In genomic region chr13:74770361-74770760, GRCh38 we compare ENCODE assay signal across 16 cellular contexts.
DNase-seq lines count a peak whose midpoint lies in the region; FAIRE-seq and TF ChIP-seq lines count a peak whose summit lies in the region.
"Had no signal": no experiment of that assay in that cellular context is flagged by ENCODE, and none has a peak within 500 bp of the region (broad histone marks: within the 10 kb centered on the region; RNA-seq: fewer than 3 reads in every experiment).

No MANE protein-coding gene starts in this region.

- no peaks in the 10 kb centered on the region for H3K9me3 ChIP-seq in AG04450 (ENCODE audit: control insufficient read depth, insufficient read depth, low read length)
- H3K9me3 ChIP-seq in stomach = no peaks in the 10 kb centered on the region
- H3K9me3 ChIP-seq in suprapubic skin = no peaks in the 10 kb centered on the region

- TF ChIP-seq POLR2A in stomach (IDR thresholded peaks at IDR 0.05) (no peak), suprapubic skin (IDR thresholded peaks at IDR 0.05) (no peak)

- H3K36me3 ChIP-seq in stomach = no peaks in the 10 kb centered on the region
- no peaks in the 10 kb centered on the region for H3K36me3 ChIP-seq in suprapubic skin

- H3K27ac ChIP-seq in AG04450 (ENCODE audit: low read depth, low read length) (peak overlapping the region; percentile 35), stomach (no peak overlapping the region), suprapubic skin (no peak overlapping the region)

- FAIRE-seq in HTR-8/SVneo (lab: Jason Lieb, UNC) = no peak
- FAIRE-seq: K562 had no signal

- H3K27me3 ChIP-seq in AG04450 (ENCODE audit: control insufficient read depth, insufficient read depth, low read length) = no peaks in the 10 kb centered on the region
- H3K27me3 ChIP-seq in stomach = no peaks in the 10 kb centered on the region
- H3K27me3 ChIP-seq in suprapubic skin = no peaks in the 10 kb centered on the region

- H3K4me1 ChIP-seq in stomach (no peaks in the 10 kb centered on the region), suprapubic skin (no peaks in the 10 kb centered on the region)

- peaks cover 32% of the 10 kb centered on the region for H3K4me1 Mint-ChIP-seq in chondrocyte (ENCODE audit: low read depth)
- H3K4me1 Mint-ChIP-seq: CD4-positive, CD25-positive, alpha-beta regulatory T cell; stimulated activated effector memory CD8-positive, alpha-beta T cell treated with anti-CD3 and anti-CD28 coated beads, Interleukin-12 subunit alpha, Interleukin-12 subunit beta, amount 100 ng/mL, for 72 hours had no signal

- intact Hi-C loops in stomach (cut with DNase I; ENCODE audit: low total_unique reads) = no loop called here

- no peak for TF ChIP-seq EP300 in stomach (IDR thresholded peaks at IDR 0.05)
- TF ChIP-seq EP300 in suprapubic skin (IDR thresholded peaks at IDR 0.05) = no peak

- H3K4me3 ChIP-seq in AG04450 (ENCODE audit: low read depth, low read length) = no peak overlapping the region
- H3K4me3 ChIP-seq in stomach = no peak overlapping the region
- H3K4me3 ChIP-seq in suprapubic skin = no peak overlapping the region
- H3K4me3 ChIP-seq: K562 had no signal

- H3K27me3 Mint-ChIP-seq in chondrocyte (ENCODE audit: low read depth) = no peaks in the 10 kb centered on the region

- DNase-seq in AG04450 (ENCODE audit: low read depth, low spot score) (peak; percentile 46), HTR-8/SVneo (ENCODE audit: insufficient read length, low spot score) (peak; percentile 4), chondrocyte (ENCODE audit: low spot score) (no peak), kidney tubule cell (ENCODE audit: low spot score) (peak; percentile 76), NCI-H1436 treated with DMSO at 0.1 percent for 48 hours (lab: John Stamatoyannopoulos, UW) (no peak), stomach (no peak), suprapubic skin (ENCODE audit: low spot score in 2 of 2) (no peak)
- no peak for DNase-seq in activated CD4-positive, alpha-beta T cell treated with anti-CD3 and anti-CD28 coated beads for 1 hour
- DNase-seq: activated T-cell treated with anti-CD3 and anti-CD28 coated beads for 4 hours; CD4-positive, CD25-positive, alpha-beta regulatory T cell; effector memory CD4-positive, alpha-beta T cell; NCI-H187 treated with DMSO at 0.1 percent for 48 hours; occipital lobe; stimulated activated CD4-positive, alpha-beta T cell treated with anti-CD3 and anti-CD28 coated beads, Interleukin-2, amount 100 ng/mL, for 24 hours had no signal

- peak overlapping the region; percentile 55 for H3K27ac Mint-ChIP-seq in chondrocyte (ENCODE audit: unreplicated experiment)
- H3K27ac Mint-ChIP-seq: stimulated activated effector memory CD8-positive, alpha-beta T cell treated with anti-CD3 and anti-CD28 coated beads, Interleukin-12 subunit alpha, Interleukin-12 subunit beta, amount 100 ng/mL, for 72 hours had no signal

- POLR2A ChIA-PET in AG04450 (lab: Yijun Ruan, JAX) = no interaction called here

- no peaks in the 10 kb centered on the region for H3K36me3 Mint-ChIP-seq in chondrocyte (ENCODE audit: low read depth)
- H3K36me3 Mint-ChIP-seq: CD4-positive, CD25-positive, alpha-beta regulatory T cell; stimulated activated effector memory CD8-positive, alpha-beta T cell treated with anti-CD3 and anti-CD28 coated beads, Interleukin-12 subunit alpha, Interleukin-12 subunit beta, amount 100 ng/mL, for 72 hours had no signal

- TF ChIP-seq CTCF in AG04450 (IDR thresholded peaks at IDR 0.05; ENCODE audit: low read depth, low read length) = no peak
- TF ChIP-seq CTCF in chondrocyte (IDR thresholded peaks at IDR 0.05) = no peak
- no peak for TF ChIP-seq CTCF in stomach (IDR thresholded peaks at IDR 0.05)
- TF ChIP-seq CTCF in suprapubic skin (IDR thresholded peaks at IDR 0.05) = no peak

- H3K4me3 Mint-ChIP-seq in chondrocyte (ENCODE audit: unreplicated experiment) = no peak overlapping the region
- H3K4me3 Mint-ChIP-seq: CD4-positive, CD25-positive, alpha-beta regulatory T cell; stimulated activated effector memory CD8-positive, alpha-beta T cell treated with anti-CD3 and anti-CD28 coated beads, Interleukin-12 subunit alpha, Interleukin-12 subunit beta, amount 100 ng/mL, for 72 hours had no signal

- H3K9me3 Mint-ChIP-seq in chondrocyte (ENCODE audit: low read depth) = no peaks in the 10 kb centered on the region
- H3K9me3 Mint-ChIP-seq: CD4-positive, CD25-positive, alpha-beta regulatory T cell; stimulated activated effector memory CD8-positive, alpha-beta T cell treated with anti-CD3 and anti-CD28 coated beads, Interleukin-12 subunit alpha, Interleukin-12 subunit beta, amount 100 ng/mL, for 72 hours had no signal

- CTCF ChIA-PET in AG04450 (lab: Charles Lee) = interaction anchor here (0.7 kb wide), 1 partner anchor 449 kb away, joined by 3 read pairs; no protein-coding TSS in a partner anchor

Comparison
In these comparisons a context has a peak if more than half of its experiments do, and no peak if none do; other contexts are left out.
1. DNase-seq: peak in AG04450 (single experiment), HTR-8/SVneo (single experiment) and kidney tubule cell (single experiment); none in chondrocyte (single experiment), activated CD4-positive, alpha-beta T cell treated with anti-CD3 and anti-CD28 coated beads for 1 hour (single experiment), NCI-H1436 treated with DMSO at 0.1 percent for 48 hours (single experiment), stomach (single experiment) and suprapubic skin (0 of 2).